Comparison of ENCODE assay signal across 1 cellular context in genomic region chr3:65234499-65234898, GRCh38.
TF ChIP-seq lines count a peak whose summit lies in the region.

No MANE protein-coding gene starts in this region.

TF ChIP-seq in SK-N-SH, 30 proteins besides CTCF, POLR2A, EP300 and RAD21 (continued from another document):
- TF ChIP-seq RFX5 (IDR thresholded peaks at IDR 0.05; ENCODE audit: low read length) (no peak), GATA2 (CRISPR knock-in tag; IDR thresholded peaks at IDR 0.05) (peak; percentile 81), NFIC (IDR thresholded peaks at IDR 0.05; ENCODE audit: borderline replicate concordance) (peak; percentile 24; the same call in 1 of the 2 replicates), TCF12 (IDR thresholded peaks at IDR 0.05) (0 out of 2 replicates have a peak, but pooled peaks have one; percentile 15)
TF ChIP-seq in SK-N-SH: peak in this region for 6.
